Comparison of ENCODE assay signal across 18 cellular contexts in genomic region chr7:90721869-90722431, GRCh38.
DNase-seq lines count a peak whose midpoint lies in the region; ATAC-seq, FAIRE-seq and TF ChIP-seq lines count a peak whose summit lies in the region.
"Had no signal": no experiment of that assay in that cellular context is flagged by ENCODE, and none has a peak within 500 bp of the region (broad histone marks: within the 10 kb centered on the region; RNA-seq: fewer than 3 reads in every experiment).

No MANE protein-coding gene starts in this region.

- FAIRE-seq in kidney (lab: Jason Lieb, UNC) = no peak
- FAIRE-seq: K562 had no signal

- peaks cover 77% of the 10 kb centered on the region for H3K4me1 Mint-ChIP-seq in progenitor cell of endocrine pancreas (ENCODE audit: low read depth)
- H3K4me1 Mint-ChIP-seq: activated naive CD4-positive, alpha-beta T cell treated with anti-CD3 and anti-CD28 coated beads, Interleukin-2, amount 50 U/mL, for 24 hours had no signal

- no peaks in the 10 kb centered on the region for H3K27me3 Mint-ChIP-seq in progenitor cell of endocrine pancreas
- H3K27me3 Mint-ChIP-seq: activated naive CD4-positive, alpha-beta T cell treated with anti-CD3 and anti-CD28 coated beads, Interleukin-2, amount 50 U/mL, for 24 hours; T-cell had no signal

- BruUV-seq in A673 (replicated peaks; lab: Mats Ljungman, UMichigan) = no TSS peak

- peak overlapping the region; percentile 5 for H3K4me3 ChIP-seq in A673 (ENCODE audit: low read depth, low read length, poor library complexity, severe bottlenecking)
- H3K4me3 ChIP-seq in SK-N-MC = peak overlapping the region; percentile 64
- H3K4me3 ChIP-seq in kidney (ENCODE audit: low read length in 2 of 2) = no peak overlapping the region
- H3K4me3 ChIP-seq: coronary artery, K562, skin epidermis, suprapubic skin had no signal

- DNase-seq in A673 (ENCODE audit: low spot score) (no peak), SK-N-MC (ENCODE audit: low read depth, low spot score) (no peak), kidney (no peak), progenitor cell of endocrine pancreas (ENCODE audit: low spot score, unreplicated experiment) (no peak), COR-L47 (lab: John Stamatoyannopoulos, UW) (no peak), omental fat pad (ENCODE audit: low spot score) (no peak)
- DNase-seq: ACHN; activated T-cell treated with anti-CD3 and anti-CD28 coated beads, Interleukin-2, amount 50 U/mL, for 1 hour; GOT3; stimulated activated CD4-positive, alpha-beta T cell treated with anti-CD3 and anti-CD28 coated beads, Interleukin-4, amount 100 ng/mL, for 4 hours; T-cell had no signal

- H3K9me3 Mint-ChIP-seq in progenitor cell of endocrine pancreas (ENCODE audit: low read depth) = no peaks in the 10 kb centered on the region
- H3K9me3 Mint-ChIP-seq: activated naive CD4-positive, alpha-beta T cell treated with anti-CD3 and anti-CD28 coated beads, Interleukin-2, amount 50 U/mL, for 24 hours; T-cell had no signal

- H3K36me3 Mint-ChIP-seq in progenitor cell of endocrine pancreas (ENCODE audit: insufficient read depth) = no peaks in the 10 kb centered on the region
- H3K36me3 Mint-ChIP-seq: activated naive CD4-positive, alpha-beta T cell treated with anti-CD3 and anti-CD28 coated beads, Interleukin-2, amount 50 U/mL, for 24 hours; T-cell had no signal

- H3K4me3 Mint-ChIP-seq in progenitor cell of endocrine pancreas (ENCODE audit: low read depth) = no peak overlapping the region
- H3K4me3 Mint-ChIP-seq: activated naive CD4-positive, alpha-beta T cell treated with anti-CD3 and anti-CD28 coated beads, Interleukin-2, amount 50 U/mL, for 24 hours; T-cell had no signal

- CTCF ChIA-PET in A673 (lab: Charles Lee) = no interaction called here

- H3K27me3 ChIP-seq in A673 (replicated peaks; ENCODE audit: insufficient read depth, low read depth, low read length, poor library complexity) = no peaks in the 10 kb centered on the region
- H3K27me3 ChIP-seq: suprapubic skin had no signal

- H3K9ac ChIP-seq in SK-N-MC (ENCODE audit: insufficient read length) = peak overlapping the region; percentile 62
- H3K9ac ChIP-seq in kidney (ENCODE audit: low read length in 2 of 2) = no peak overlapping the region

- H3K9me3 ChIP-seq in A673 (ENCODE audit: low read depth, low read length, poor library complexity, severe bottlenecking) (no peaks in the 10 kb centered on the region), SK-N-MC (ENCODE audit: low read depth, low read length) (no peaks in the 10 kb centered on the region), kidney (ENCODE audit: control insufficient read depth in 1 of 2, low read length in 2 of 2) (no peaks in the 10 kb centered on the region)
- H3K9me3 ChIP-seq: suprapubic skin had no signal

- TF ChIP-seq CTCF in A673 (conservative IDR thresholded peaks at IDR 0.05; ENCODE audit: low read depth, low read length) (no peak), kidney (IDR thresholded peaks at IDR 0.05; ENCODE audit: borderline replicate concordance, extremely low read depth, insufficient read depth) (no peak), progenitor cell of endocrine pancreas (IDR thresholded peaks at IDR 0.05; ENCODE audit: unreplicated experiment) (no peak), omental fat pad (IDR thresholded peaks at IDR 0.05) (no peak)

- H3K36me3 ChIP-seq in A673 (ENCODE audit: insufficient read depth, low read length, poor library complexity, severe bottlenecking) (no peaks in the 10 kb centered on the region), SK-N-MC (ENCODE audit: insufficient read depth, low read length) (peaks cover 5% of the 10 kb centered on the region; the same call in 1 of the 2 replicates), kidney (ENCODE audit: control insufficient read depth in 1 of 2, insufficient read depth in 2 of 2, low read length in 2 of 2) (no peaks in the 10 kb centered on the region)
- H3K36me3 ChIP-seq: suprapubic skin had no signal

- peak overlapping the region; percentile 88 for H3K27ac Mint-ChIP-seq in progenitor cell of endocrine pancreas
- H3K27ac Mint-ChIP-seq: activated naive CD4-positive, alpha-beta T cell treated with anti-CD3 and anti-CD28 coated beads, Interleukin-2, amount 50 U/mL, for 24 hours; T-cell had no signal

- intact Hi-C loops in A673 (cut with micrococcal nuclease; ENCODE audit: unreplicated experiment) (no loop called here), kidney (cut with DNase I) (no loop called here)

- POLR2A ChIA-PET in A673 (lab: Charles Lee; ENCODE audit: low non-redundant PET) = no interaction called here

- H3K4me1 ChIP-seq in A673 (ENCODE audit: insufficient read depth, low read length, poor library complexity, severe bottlenecking) (peaks cover 84% of the 10 kb centered on the region), kidney (ENCODE audit: control insufficient read depth in 1 of 2, insufficient read depth in 1 of 2, low read depth in 1 of 2, low read length in 2 of 2) (peaks cover 18 to 54% of the 10 kb centered on the region in 2 donors)

- peak overlapping the region; percentile 82 for H3K27ac ChIP-seq in A673 (ENCODE audit: low read depth, low read length, poor library complexity, severe bottlenecking)
- peak overlapping the region; percentile 98 for H3K27ac ChIP-seq in SK-N-MC
- H3K27ac ChIP-seq in kidney (ENCODE audit: low read depth in 2 of 2, low read length in 2 of 2) = peak overlapping the region; percentile 45 to 76
- H3K27ac ChIP-seq: coronary artery, suprapubic skin had no signal

- ATAC-seq in HG02763 (IDR thresholded peaks at IDR 0.05; ENCODE audit: unreplicated experiment) (no peak), GM21390 (IDR thresholded peaks at IDR 0.05; ENCODE audit: unreplicated experiment) (no peak), omental fat pad (ENCODE audit: low FRiP score) (no peak)
- ATAC-seq: K562, T-cell had no signal

Comparison
In these comparisons a context has a peak if more than half of its experiments do, and no peak if none do; other contexts are left out.
1. H3K4me3 ChIP-seq: peak in A673 (single experiment) and SK-N-MC (single experiment); none in kidney (0 of 2).
2. Peak in every context shown above with its lines, with median percentiles within 50 percentile points of each other: H3K27ac ChIP-seq.